9 cellular contexts compared by ENCODE assay signal in the genomic region with DNA sequence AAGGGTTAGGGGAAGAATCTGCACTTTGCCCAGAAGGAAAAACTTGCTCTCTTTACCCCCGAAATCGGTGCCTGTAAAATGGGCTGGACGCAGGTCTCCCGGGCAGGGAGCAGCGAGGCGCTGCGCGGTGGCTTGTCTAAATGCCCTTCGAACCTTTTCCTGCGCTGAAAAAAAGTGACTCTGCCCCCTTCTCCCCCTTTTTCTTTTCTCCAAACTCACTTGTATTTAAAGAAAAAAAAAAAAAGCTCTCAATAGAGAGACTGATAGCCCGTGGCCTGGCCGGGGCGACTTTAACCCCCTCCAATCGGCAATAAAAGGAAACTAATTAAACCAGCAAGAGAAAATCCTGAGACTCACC. TPM values are rescaled to one million over a fixed set of nuclear protein-coding genes. Genes with fewer than 3 reads are reported as not detected.
DNase-seq lines count a peak whose midpoint lies in the region; ATAC-seq, FAIRE-seq and TF ChIP-seq lines count a peak whose summit lies in the region.
"Had no signal": no experiment of that assay in that cellular context is flagged by ENCODE, and none has a peak within 500 bp of the region (broad histone marks: within the 10 kb centered on the region; RNA-seq: fewer than 3 reads in every experiment).

No MANE protein-coding gene starts in this region.

- CTCF ChIA-PET in HepG2 (lab: Yijun Ruan, JAX; ENCODE audit: low intra/inter-chr PET ratio, low total read pairs): no interaction called here

- H3K4me1 Mint-ChIP-seq in activated naive CD8-positive, alpha-beta T cell treated with anti-CD3 and anti-CD28 coated beads, Interleukin-2, amount 10 ng/mL, durations not matched to agents 7 days and 5 days: peaks cover 18% of the 10 kb centered on the region

- TF ChIP-seq CTCF in right atrium auricular region (IDR thresholded peaks at IDR 0.05) (no peak), HepG2 (CRISPR knock-in tag; IDR thresholded peaks at IDR 0.05) (no peak)

- no peak for DNase-seq in right atrium auricular region (ENCODE audit: low spot score)
- DNase-seq in left cardiac atrium: no peak
- no peak for DNase-seq in activated naive CD8-positive, alpha-beta T cell treated with anti-CD3 and anti-CD28 coated beads, Interleukin-2, amount 10 ng/mL, durations not matched to agents 7 days and 5 days
- DNase-seq in HepG2 (ENCODE audit: low spot score): no peak
- peak; percentile 24 for DNase-seq in urothelium cell line (ENCODE audit: low spot score)
- DNase-seq in A172 (ENCODE audit: low spot score): no peak
- DNase-seq in stimulated activated CD4-positive, alpha-beta T cell treated with anti-CD3 and anti-CD28 coated beads, Interleukin-2, amount 100 ng/mL, for 48 hours: no peak

- POLR2A ChIA-PET in activated naive CD8-positive, alpha-beta T cell treated with anti-CD3 and anti-CD28 coated beads, Interleukin-2, amount 10 ng/mL, durations not matched to agents 7 days and 5 days (lab: Charles Lee): no interaction called here
- POLR2A ChIA-PET in HepG2 (lab: Yijun Ruan, JAX): no interaction called here

- no peaks in the 10 kb centered on the region for H3K79me2 ChIP-seq in HepG2 (ENCODE audit: insufficient read depth, low read length)

- H4K20me1 ChIP-seq in HepG2 (ENCODE audit: insufficient read depth, low read length): no peaks in the 10 kb centered on the region

- BruUV-seq in HepG2 (replicated peaks; lab: Mats Ljungman, UMichigan): no TSS peak

- H3K27ac Mint-ChIP-seq in activated naive CD8-positive, alpha-beta T cell treated with anti-CD3 and anti-CD28 coated beads, Interleukin-2, amount 10 ng/mL, durations not matched to agents 7 days and 5 days: peak overlapping the region; percentile 28

- peaks cover 59 to 81% of the 10 kb centered on the region in 2 donors for H3K27me3 ChIP-seq in right atrium auricular region
- H3K27me3 ChIP-seq in HepG2 (ENCODE audit: control insufficient read depth in 1 of 2, insufficient read depth in 2 of 2, low read length in 2 of 2): peaks cover 3 to 56% of the 10 kb centered on the region in 2 experiments

- H3K36me3 ChIP-seq in right atrium auricular region (no peaks in the 10 kb centered on the region), HepG2 (replicated peaks in 1 of 2; ENCODE audit: control insufficient read depth in 1 of 2, insufficient read depth in 2 of 2, low read length in 2 of 2) (no peaks in the 10 kb centered on the region)

- peaks cover 8% of the 10 kb centered on the region for H3K9me3 Mint-ChIP-seq in activated naive CD8-positive, alpha-beta T cell treated with anti-CD3 and anti-CD28 coated beads, Interleukin-2, amount 10 ng/mL, durations not matched to agents 7 days and 5 days

- peak overlapping the region; percentile 74 for H3K4me3 Mint-ChIP-seq in activated naive CD8-positive, alpha-beta T cell treated with anti-CD3 and anti-CD28 coated beads, Interleukin-2, amount 10 ng/mL, durations not matched to agents 7 days and 5 days

- WGBS in HepG2 (ENCODE audit: low lambda C conversion rate): 1% methylated on average over 14 of the region's 14 CpGs

- no peak for TF ChIP-seq RAD21 in HepG2 (CRISPR knock-in tag; IDR thresholded peaks at IDR 0.05)

- H3K36me3 Mint-ChIP-seq in activated naive CD8-positive, alpha-beta T cell treated with anti-CD3 and anti-CD28 coated beads, Interleukin-2, amount 10 ng/mL, durations not matched to agents 7 days and 5 days: peaks cover 2% of the 10 kb centered on the region

- intact Hi-C loops in left cardiac atrium (cut with DNase I): no loop called here
- intact Hi-C loops in HepG2 (cut with micrococcal nuclease; ENCODE audit: unreplicated experiment): loop anchor here (10.0 kb wide), 1 partner anchor 648 kb away; no protein-coding TSS in a partner anchor

- TF ChIP-seq POLR2A in HepG2 (IDR thresholded peaks at IDR 0.05; ENCODE audit: insufficient read depth in 1 of 2, low read depth in 2 of 2, low read length in 2 of 2): no peak

- peak overlapping the region; percentile 93 for H3K4me2 ChIP-seq in HepG2 (ENCODE audit: low read depth, low read length)

- H3K27ac ChIP-seq in right atrium auricular region (no peak overlapping the region), HepG2 (ENCODE audit: extremely low read length, insufficient read depth, low read length) (no peak overlapping the region)

- H3K4me1 ChIP-seq in right atrium auricular region: peaks cover 0 to 40% of the 10 kb centered on the region in 2 donors
- peaks cover 21% of the 10 kb centered on the region for H3K4me1 ChIP-seq in HepG2 (ENCODE audit: insufficient read depth, low read length)

- TF ChIP-seq EP300 in HepG2 (IDR thresholded peaks at IDR 0.05; ENCODE audit: low read depth in 2 of 2, low read length in 2 of 2) (no peak), HepG2 (CRISPR knock-in tag; IDR thresholded peaks at IDR 0.05; ENCODE audit: borderline replicate concordance) (no peak)

- H3K9me3 ChIP-seq in right atrium auricular region: no peaks in the 10 kb centered on the region
- H3K9me3 ChIP-seq in HepG2 (ENCODE audit: low read length): no peaks in the 10 kb centered on the region

- in situ Hi-C loops in HepG2 (cut with HindIII; ENCODE audit: extremely low pct_ligation_motif_present, low pct_unique_long_range_greater_than_20kb): loop anchor here (25.0 kb wide), 1 partner anchor 726 kb away; no protein-coding TSS in a partner anchor

- FAIRE-seq in HepG2 (lab: Jason Lieb, UNC) (no peak), urothelium cell line (lab: Jason Lieb, UNC) (no peak)

- H3K9ac ChIP-seq in HepG2 (ENCODE audit: insufficient read depth, low read depth, low read length): no peak overlapping the region

- H3K4me3 ChIP-seq in right atrium auricular region (peak overlapping the region; percentile 9 to 39), HepG2 (replicated peaks in 1 of 3; ENCODE audit: insufficient read depth in 1 of 3, low read depth in 2 of 3, low read length in 3 of 3) (peak overlapping the region; percentile 47 to 68 (median 55); a peak in 5 of 6 replicates)

- no peak overlapping the region for H2AFZ ChIP-seq in HepG2 (ENCODE audit: low read length)

- peaks cover 80% of the 10 kb centered on the region for H3K27me3 Mint-ChIP-seq in activated naive CD8-positive, alpha-beta T cell treated with anti-CD3 and anti-CD28 coated beads, Interleukin-2, amount 10 ng/mL, durations not matched to agents 7 days and 5 days

- ATAC-seq in left cardiac atrium: no peak
- ATAC-seq in activated naive CD8-positive, alpha-beta T cell treated with anti-CD3 and anti-CD28 coated beads, Interleukin-2, amount 10 ng/mL, durations not matched to agents 7 days and 5 days (ENCODE audit: low read depth): no peak
- ATAC-seq in HepG2: peak; percentile 25; the same call in 1 of the 3 replicates
- ATAC-seq in GM19397 (IDR thresholded peaks at IDR 0.05; ENCODE audit: unreplicated experiment): no peak

TF ChIP-seq in HepG2, 621 proteins besides CTCF, POLR2A, EP300 and RAD21 (continues in another document):
- TF ChIP-seq YEATS2 (CRISPR knock-in tag; IDR thresholded peaks at IDR 0.05; ENCODE audit: borderline replicate concordance) (no peak), ELF3 (CRISPR knock-in tag; IDR thresholded peaks at IDR 0.05) (no peak), CBX2 (IDR thresholded peaks at IDR 0.05; ENCODE audit: low read depth, low read length) (0 out of 2 replicates have a peak, but pooled peaks have one; percentile 34), CBX2 (CRISPR knock-in tag; IDR thresholded peaks at IDR 0.05; ENCODE audit: low read depth) (no peak), ZNF629 (CRISPR knock-in tag; conservative IDR thresholded peaks at IDR 0.05) (0 out of 2 replicates have a peak, but pooled peaks have one; percentile 21), SATB2 (CRISPR knock-in tag; IDR thresholded peaks at IDR 0.05) (no peak), ZNF644 (CRISPR knock-in tag; IDR thresholded peaks at IDR 0.05; ENCODE audit: low read depth) (no peak)
- TF ChIP-seq, protein P1, sequence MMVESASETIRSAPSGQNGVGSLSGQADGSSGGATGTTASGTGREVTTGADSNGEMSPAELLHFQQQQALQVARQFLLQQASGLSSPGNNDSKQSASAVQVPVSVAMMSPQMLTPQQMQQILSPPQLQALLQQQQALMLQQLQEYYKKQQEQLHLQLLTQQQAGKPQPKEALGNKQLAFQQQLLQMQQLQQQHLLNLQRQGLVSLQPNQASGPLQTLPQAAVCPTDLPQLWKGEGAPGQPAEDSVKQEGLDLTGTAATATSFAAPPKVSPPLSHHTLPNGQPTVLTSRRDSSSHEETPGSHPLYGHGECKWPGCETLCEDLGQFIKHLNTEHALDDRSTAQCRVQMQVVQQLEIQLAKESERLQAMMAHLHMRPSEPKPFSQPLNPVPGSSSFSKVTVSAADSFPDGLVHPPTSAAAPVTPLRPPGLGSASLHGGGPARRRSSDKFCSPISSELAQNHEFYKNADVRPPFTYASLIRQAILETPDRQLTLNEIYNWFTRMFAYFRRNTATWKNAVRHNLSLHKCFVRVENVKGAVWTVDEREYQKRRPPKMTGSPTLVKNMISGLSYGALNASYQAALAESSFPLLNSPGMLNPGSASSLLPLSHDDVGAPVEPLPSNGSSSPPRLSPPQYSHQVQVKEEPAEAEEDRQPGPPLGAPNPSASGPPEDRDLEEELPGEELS (CRISPR knock-in tag; IDR thresholded peaks at IDR 0.05): no peak

RNA-seq across cellular contexts. Expression of a gene that starts 0.3 kb away (rescaled TPM):
- total RNA-seq in right atrium auricular region: not detected
- not detected for total RNA-seq in left cardiac atrium
- not detected for total RNA-seq in activated naive CD8-positive, alpha-beta T cell treated with anti-CD3 and anti-CD28 coated beads, Interleukin-2, amount 10 ng/mL, durations not matched to agents 7 days and 5 days
- total RNA-seq in HepG2 (2016; rRNA removed; fragmentation: Illumina TruSeq; extraction: Trizol): not detected in 2 replicates
- not detected in 2 replicates for total RNA-seq in HepG2 (2016; cell fraction: cytosol; rRNA removed; fragmentation: Illumina TruSeq; extraction: Trizol; ENCODE audit: low read depth)
- total RNA-seq in HepG2 (2016; cell fraction: insoluble cytoplasmic fraction; rRNA removed; fragmentation: Illumina TruSeq; extraction: Trizol): not detected in 2 replicates
- total RNA-seq in HepG2 (2016; cell fraction: membrane; rRNA removed; fragmentation: Illumina TruSeq; extraction: Trizol): not detected in 2 replicates
- not detected in 2 replicates for total RNA-seq in HepG2 (2016; cell fraction: nucleus; rRNA removed; fragmentation: Illumina TruSeq; extraction: Trizol)
- polyA plus RNA-seq in HepG2 (2011; rRNA removed): not detected in 2 replicates
- polyA plus RNA-seq in HepG2 (2011; cell fraction: cytosol; rRNA removed): not detected in 2 replicates
- polyA plus RNA-seq in HepG2 (2011; cell fraction: nucleus; rRNA removed): not detected in 2 replicates
- polyA plus RNA-seq in HepG2 (2012): not detected in 2 replicates
- polyA plus RNA-seq in HepG2 (2016; cell fraction: cytosol; fragmentation: Illumina TruSeq; extraction: Trizol; ENCODE audit: low read depth): not detected in 2 replicates
- polyA plus RNA-seq in HepG2 (2016; cell fraction: insoluble cytoplasmic fraction; fragmentation: Illumina TruSeq; extraction: Trizol; ENCODE audit: low read depth): not detected in 2 replicates
- not detected in 2 replicates for polyA plus RNA-seq in HepG2 (2016; cell fraction: membrane; fragmentation: Illumina TruSeq; extraction: Trizol; ENCODE audit: low read depth)
- not detected in 2 replicates for polyA plus RNA-seq in HepG2 (2016; cell fraction: nucleus; fragmentation: Illumina TruSeq; extraction: Trizol; ENCODE audit: insufficient read depth, low read depth)
- polyA minus RNA-seq in HepG2 (2011; rRNA and poly(A)+ RNA removed; ENCODE audit: low replicate concordance): not detected in 2 replicates
- not detected in 2 replicates for polyA minus RNA-seq in HepG2 (2011; cell fraction: cytosol; rRNA and poly(A)+ RNA removed)
- not detected in 2 replicates for polyA minus RNA-seq in HepG2 (2011; cell fraction: nucleus; rRNA and poly(A)+ RNA removed)
- 0.71 TPM in 1 of 2 replicates, not detected in the other for total RNA-seq in A172 (2014; rRNA removed; shearing (Covaris generic))
- total RNA-seq: glomerular endothelial cell had no signal
